Comparison of ENCODE assay signal across 1 cellular context in the genomic region with DNA sequence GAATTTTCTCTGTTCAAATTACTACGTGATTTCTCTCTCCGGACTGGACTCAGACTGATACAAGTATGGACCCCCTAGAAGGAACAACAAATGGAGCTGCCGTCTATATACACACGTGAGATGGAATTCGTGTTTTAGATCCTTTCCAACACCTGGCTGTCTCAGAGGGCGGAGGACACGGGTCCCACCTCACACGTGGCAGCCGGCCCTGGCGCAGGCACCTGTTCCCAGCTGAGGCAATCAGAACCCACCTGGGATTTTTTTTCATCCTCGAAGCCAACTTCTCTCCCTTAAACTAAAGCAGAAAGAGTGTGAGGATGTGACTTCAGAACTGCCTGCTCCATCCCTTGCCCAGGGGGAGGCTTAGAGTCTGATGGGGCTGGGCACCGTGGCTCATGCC.
A peak's percentile ranks its signal among the peaks of the same experiment; 100 is the strongest.
TF ChIP-seq lines count a peak whose summit lies in the region.

No MANE protein-coding gene starts in this region.

TF ChIP-seq in HepG2, 621 proteins besides CTCF, POLR2A, EP300 and RAD21:
- 0 out of 2 replicates have a peak, but pooled peaks have one; percentile 11 for TF ChIP-seq ZNF605 (CRISPR knock-in tag; IDR thresholded peaks at IDR 0.05)
- TF ChIP-seq SMYD3 (CRISPR knock-in tag; IDR thresholded peaks at IDR 0.05) = no peak
- TF ChIP-seq ZNF780A (CRISPR knock-in tag; IDR thresholded peaks at IDR 0.05) = no peak
- no peak for TF ChIP-seq RARA (CRISPR knock-in tag; IDR thresholded peaks at IDR 0.05)
